16 cellular contexts compared by ENCODE assay signal in the genomic region with DNA sequence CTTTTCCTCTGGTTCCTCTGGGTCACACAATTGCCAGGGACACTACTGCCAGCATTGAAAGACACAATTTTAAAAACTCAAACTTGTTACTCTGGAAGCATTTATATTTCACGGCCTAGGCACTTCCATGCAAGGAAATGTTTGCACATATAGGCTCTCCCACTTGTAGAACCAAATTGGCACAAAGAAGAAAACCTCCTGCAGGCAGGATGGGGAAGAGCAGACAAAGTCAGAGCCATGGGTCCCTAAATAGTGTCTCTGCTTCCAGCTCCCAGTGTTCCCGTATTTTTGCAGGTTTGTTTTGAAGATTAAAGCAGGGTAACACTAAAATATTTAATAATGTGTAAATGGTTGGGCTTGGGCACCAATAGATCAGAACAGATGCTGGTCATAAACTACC. TPM values are rescaled to one million over a fixed set of nuclear protein-coding genes. Genes with fewer than 3 reads are reported as not detected.
DNase-seq lines count a peak whose midpoint lies in the region; ATAC-seq and TF ChIP-seq lines count a peak whose summit lies in the region.
"Had no signal": no experiment of that assay in that cellular context is flagged by ENCODE, and none has a peak within 500 bp of the region (broad histone marks: within the 10 kb centered on the region; RNA-seq: fewer than 3 reads in every experiment).

No MANE protein-coding gene starts in this region.

- 79 to 84% methylated on average over 2 of the region's 2 CpGs for WGBS in aorta, 2 donors

- ATAC-seq in aorta (ENCODE audit: low FRiP score), result no peak
- ATAC-seq: Panc1 had no signal

- H3K27ac Mint-ChIP-seq in type B pancreatic cell, result no peak overlapping the region
- H3K27ac Mint-ChIP-seq: CD4-positive, alpha-beta T cell had no signal

- no peak overlapping the region for H3K4me3 ChIP-seq in brain microvascular endothelial cell (ENCODE audit: low read depth, low read length)
- H3K4me3 ChIP-seq in fibroblast of the aortic adventitia (ENCODE audit: low read depth, low read length), result no peak overlapping the region
- no peak overlapping the region for H3K4me3 ChIP-seq in aorta (ENCODE audit: low read length in 2 of 2)

- H3K4me1 ChIP-seq in aorta (ENCODE audit: control insufficient read depth in 1 of 2, insufficient read depth in 2 of 2, low read length in 2 of 2), result no peaks in the 10 kb centered on the region
- H3K4me1 ChIP-seq: BE2C had no signal

- no peak overlapping the region for H3K4me3 Mint-ChIP-seq in type B pancreatic cell
- H3K4me3 Mint-ChIP-seq: CD4-positive, alpha-beta T cell had no signal

- in situ Hi-C loops in brain microvascular endothelial cell (cut with HindIII; ENCODE audit: low pct_ligation_motif_present, low sequenced_read_pairs), result no loop called here

- H3K4me1 Mint-ChIP-seq in type B pancreatic cell (ENCODE audit: unreplicated experiment), result no peaks in the 10 kb centered on the region

- intact Hi-C loops in aorta (cut with DNase I), result no loop called here

- no peaks in the 10 kb centered on the region for H3K9me3 ChIP-seq in aorta (ENCODE audit: control insufficient read depth, low read length)
- H3K9me3 ChIP-seq: BE2C had no signal

- H3K36me3 ChIP-seq in brain microvascular endothelial cell (replicated peaks) (no peaks in the 10 kb centered on the region), aorta (ENCODE audit: control insufficient read depth in 1 of 2, insufficient read depth in 2 of 2, low read length in 1 of 2) (no peaks in the 10 kb centered on the region)
- H3K36me3 ChIP-seq: BE2C had no signal

- no peaks in the 10 kb centered on the region for H3K27me3 Mint-ChIP-seq in type B pancreatic cell
- H3K27me3 Mint-ChIP-seq: CD4-positive, alpha-beta T cell had no signal

- no peaks in the 10 kb centered on the region for H3K36me3 Mint-ChIP-seq in type B pancreatic cell

- H3K27ac ChIP-seq in brain microvascular endothelial cell (no peak overlapping the region), aorta (ENCODE audit: low read depth in 1 of 2, low read length in 2 of 2) (no peak overlapping the region)
- H3K27ac ChIP-seq: 22Rv1 had no signal

- TF ChIP-seq CTCF in brain microvascular endothelial cell (IDR thresholded peaks at IDR 0.05; ENCODE audit: low read depth, low read length, missing control alignments) (peak; percentile 30), fibroblast of the aortic adventitia (IDR thresholded peaks at IDR 0.05; ENCODE audit: insufficient read depth, low read length) (peak; percentile 27), type B pancreatic cell (conservative IDR thresholded peaks at IDR 0.05) (no peak)

- no peaks in the 10 kb centered on the region for H3K27me3 ChIP-seq in brain microvascular endothelial cell (replicated peaks)
- no peaks in the 10 kb centered on the region for H3K27me3 ChIP-seq in aorta (ENCODE audit: control insufficient read depth in 1 of 2, insufficient read depth in 2 of 2, low read length in 1 of 2)
- H3K27me3 ChIP-seq: BE2C had no signal

- DNase-seq in DMS53 (lab: John Stamatoyannopoulos, UW) (peak; percentile 25), DMS53 treated with DMSO at 0.1 percent for 48 hours (lab: John Stamatoyannopoulos, UW; ENCODE audit: unreplicated experiment) (no peak), brain microvascular endothelial cell (no peak), fibroblast of the aortic adventitia (ENCODE audit: low read depth) (no peak), glomerular visceral epithelial cell (ENCODE audit: extremely low spot score) (no peak), aorta (no peak), HCEC 1CT (no peak), type B pancreatic cell (ENCODE audit: extremely low spot score, unreplicated experiment) (no peak)
- DNase-seq: BE2C; CD4-positive, alpha-beta T cell; H7; MM.1S; NCI-H1092; NCI-H2081 had no signal

- no peaks in the 10 kb centered on the region for H3K9me3 Mint-ChIP-seq in type B pancreatic cell

RNA-seq across cellular contexts. Expression of gene ADGRL2, which starts 19.0 kb away (rescaled TPM):
- 52.1 and 104 TPM in 2 replicates for total RNA-seq in fibroblast of the aortic adventitia (ENCODE audit: low replicate concordance)
- 10 to 100 TPM; 53.4 to 62.7 TPM for total RNA-seq in aorta
- polyA plus RNA-seq in aorta, result 10 to 100 TPM in 1 of 2 donors, 1 to 10 TPM in 1; 5.6 to 20.6 TPM
- total RNA-seq in type B pancreatic cell (ENCODE audit: low replicate concordance), result 96.3 and 103 TPM in 2 replicates
- total RNA-seq: CD4-positive, alpha-beta T cell had no signal
